11 cellular contexts compared by ENCODE assay signal in genomic region chr7:134804351-134804750, GRCh38. TPM values are rescaled to one million over a fixed set of nuclear protein-coding genes. Genes with fewer than 3 reads are reported as not detected.
A peak's percentile ranks its signal among the peaks of the same experiment; 100 is the strongest.
DNase-seq lines count a peak whose midpoint lies in the region; ATAC-seq and TF ChIP-seq lines count a peak whose summit lies in the region.
"Had no signal": no experiment of that assay in that cellular context is flagged by ENCODE, and none has a peak within 500 bp of the region (broad histone marks: within the 10 kb centered on the region; RNA-seq: fewer than 3 reads in every experiment).

No MANE protein-coding gene starts in this region.

- peaks cover 21 to 37% of the 10 kb centered on the region in 2 donors for H3K4me1 ChIP-seq in ascending aorta
- no peaks in the 10 kb centered on the region for H3K4me1 ChIP-seq in iPS DF 6.9 (ENCODE audit: control insufficient read depth, insufficient read depth, low read length)
- peaks cover 0 to 22% (median 8%) of the 10 kb centered on the region in 4 donors for H3K4me1 ChIP-seq in stomach
- no peaks in the 10 kb centered on the region for H3K4me1 ChIP-seq in endodermal cell (ENCODE audit: control insufficient read depth, insufficient read depth, low read length)

- H3K4me1 Mint-ChIP-seq in HFFc6 (ENCODE audit: low read depth), result peaks cover 89% of the 10 kb centered on the region
- no peaks in the 10 kb centered on the region for H3K4me1 Mint-ChIP-seq in endodermal cell
- H3K4me1 Mint-ChIP-seq in T-helper 2 cell treated with Interferon-gamma antibody and Interleukin-4, amounts not matched to agents 5 μg/mL and 100 μg/mL, for 36 hours (ENCODE audit: low read depth), result peaks cover 5% of the 10 kb centered on the region

- H3K9me3 Mint-ChIP-seq in HFFc6, result peaks cover 4% of the 10 kb centered on the region
- H3K9me3 Mint-ChIP-seq in endodermal cell, result peaks cover 5% of the 10 kb centered on the region
- no peaks in the 10 kb centered on the region for H3K9me3 Mint-ChIP-seq in T-helper 2 cell treated with Interferon-gamma antibody and Interleukin-4, amounts not matched to agents 5 μg/mL and 100 μg/mL, for 36 hours

- TF ChIP-seq EP300 in stomach (IDR thresholded peaks at IDR 0.05), result no peak

- peaks cover 7 to 9% of the 10 kb centered on the region in 2 donors for H3K36me3 ChIP-seq in ascending aorta
- H3K36me3 ChIP-seq in iPS DF 6.9 (ENCODE audit: control insufficient read depth, insufficient read depth, low read length), result no peaks in the 10 kb centered on the region
- no peaks in the 10 kb centered on the region for H3K36me3 ChIP-seq in stomach
- H3K36me3 ChIP-seq in endodermal cell (ENCODE audit: control insufficient read depth, insufficient read depth, low read length), result peaks cover 7% of the 10 kb centered on the region
- H3K36me3 ChIP-seq: suprapubic skin had no signal

- TF ChIP-seq POLR2A in stomach (IDR thresholded peaks at IDR 0.05), result no peak

- intact Hi-C loops in ascending aorta (cut with DNase I) (no loop called here), stomach (cut with DNase I; ENCODE audit: low total_unique reads) (no loop called here)

- H3K27ac ChIP-seq in ascending aorta (peak overlapping the region; percentile 69 to 85), iPS DF 6.9 (ENCODE audit: low read length) (no peak overlapping the region), stomach (peak overlapping the region in 3 of 5 donors; percentile 36 to 41 (median 38)), endodermal cell (ENCODE audit: low read depth, low read length) (no peak overlapping the region)
- H3K27ac ChIP-seq: epithelial cell of prostate, suprapubic skin had no signal

- DNase-seq in HFFc6, result no peak
- DNase-seq in ascending aorta (ENCODE audit: low spot score in 2 of 2), result no peak
- peak; percentile 18 for DNase-seq in iPS DF 6.9 (ENCODE audit: low read depth, low spot score)
- DNase-seq in stomach, result no peak
- no peak for DNase-seq in endodermal cell
- no peak for DNase-seq in T-helper 2 cell treated with Interferon-gamma antibody and Interleukin-4, amounts not matched to agents 5 μg/mL and 100 μg/mL, for 36 hours (ENCODE audit: low spot score)
- DNase-seq: kidney had no signal

- TF ChIP-seq CTCF in HFFc6 (IDR thresholded peaks at IDR 0.05), result no peak
- TF ChIP-seq CTCF in ascending aorta (IDR thresholded peaks at IDR 0.05), result no peak
- TF ChIP-seq CTCF in stomach (IDR thresholded peaks at IDR 0.05), result no peak
- no peak for TF ChIP-seq CTCF in endodermal cell (conservative IDR thresholded peaks at IDR 0.05)

- no peaks in the 10 kb centered on the region for H3K27me3 ChIP-seq in ascending aorta
- no peaks in the 10 kb centered on the region for H3K27me3 ChIP-seq in iPS DF 6.9 (ENCODE audit: control insufficient read depth, insufficient read depth, low read length)
- no peaks in the 10 kb centered on the region for H3K27me3 ChIP-seq in stomach
- H3K27me3 ChIP-seq in endodermal cell (ENCODE audit: control insufficient read depth, insufficient read depth, low read length, poor library complexity, severe bottlenecking), result no peaks in the 10 kb centered on the region
- H3K27me3 ChIP-seq: suprapubic skin had no signal

- WGBS in iPS DF 6.9 (ENCODE audit: insufficient coverage, insufficient read length), result no CpG with 5 or more reads among the region's 2 CpGs
- 39 to 78% (median 61%) methylated on average over 2 of the region's 2 CpGs for WGBS in stomach, 5 donors
- WGBS in endodermal cell (ENCODE audit: insufficient coverage in 1 of 2, insufficient read length in 1 of 2), 2 experiments, result 100% methylated on average over 1 of the region's 2 CpGs; no CpG with 5 or more reads in 1 of the 2 experiments

- H3K9me3 ChIP-seq in ascending aorta (no peaks in the 10 kb centered on the region), iPS DF 6.9 (ENCODE audit: control insufficient read depth, insufficient read depth, low read length) (no peaks in the 10 kb centered on the region), stomach (no peaks in the 10 kb centered on the region), endodermal cell (ENCODE audit: control insufficient read depth, low read length) (peaks cover 11% of the 10 kb centered on the region)
- H3K9me3 ChIP-seq: suprapubic skin had no signal

- peaks cover 18% of the 10 kb centered on the region for H3K27me3 Mint-ChIP-seq in HFFc6 (ENCODE audit: insufficient read depth)
- H3K27me3 Mint-ChIP-seq in endodermal cell (ENCODE audit: insufficient read depth), result no peaks in the 10 kb centered on the region
- no peaks in the 10 kb centered on the region for H3K27me3 Mint-ChIP-seq in T-helper 2 cell treated with Interferon-gamma antibody and Interleukin-4, amounts not matched to agents 5 μg/mL and 100 μg/mL, for 36 hours (ENCODE audit: low read depth)
- H3K27me3 Mint-ChIP-seq: brain had no signal

- ATAC-seq in HG03460 (IDR thresholded peaks at IDR 0.05; ENCODE audit: unreplicated experiment), result no peak

- H3K36me3 Mint-ChIP-seq in HFFc6 (ENCODE audit: low read depth) (peaks cover 70% of the 10 kb centered on the region), endodermal cell (ENCODE audit: low read depth) (peaks cover 2% of the 10 kb centered on the region)
- no peaks in the 10 kb centered on the region for H3K36me3 Mint-ChIP-seq in T-helper 2 cell treated with Interferon-gamma antibody and Interleukin-4, amounts not matched to agents 5 μg/mL and 100 μg/mL, for 36 hours (ENCODE audit: low read depth)

- no peak overlapping the region for H3K9ac ChIP-seq in endodermal cell (ENCODE audit: extremely low read depth, low read length, poor library complexity, severe bottlenecking)

- H3K4me3 ChIP-seq in ascending aorta (peak overlapping the region in 1 of 2 donors; percentile 20), iPS DF 6.9 (ENCODE audit: low read length) (no peak overlapping the region), stomach (no peak overlapping the region), endodermal cell (ENCODE audit: low read length) (no peak overlapping the region)
- H3K4me3 ChIP-seq: suprapubic skin had no signal

- H3K27ac Mint-ChIP-seq in HFFc6, result peak overlapping the region; percentile 80
- no peak overlapping the region for H3K27ac Mint-ChIP-seq in endodermal cell
- no peak overlapping the region for H3K27ac Mint-ChIP-seq in T-helper 2 cell treated with Interferon-gamma antibody and Interleukin-4, amounts not matched to agents 5 μg/mL and 100 μg/mL, for 36 hours
- H3K27ac Mint-ChIP-seq: brain had no signal

- H3K4me3 Mint-ChIP-seq in HFFc6, result peak overlapping the region; percentile 71
- H3K4me3 Mint-ChIP-seq in endodermal cell, result no peak overlapping the region
- no peak overlapping the region for H3K4me3 Mint-ChIP-seq in T-helper 2 cell treated with Interferon-gamma antibody and Interleukin-4, amounts not matched to agents 5 μg/mL and 100 μg/mL, for 36 hours
- H3K4me3 Mint-ChIP-seq: brain had no signal

RNA-seq across cellular contexts. Expression of gene CALD1, which starts 24.9 kb away (rescaled TPM):
- total RNA-seq in HFFc6 (2021; fragmentation: NEBNext Ultra II Directional; extraction: Animal tissue kit (Norgen Biotek cat#: 25700)), result 1,000 to 10,000 TPM; 1,066 to 1,726 (median 1,102) TPM
- total RNA-seq in ascending aorta (352 TPM), stomach (1,000 to 10,000 TPM in 1 of 5 donors, 100 to 1,000 TPM in 4; 300 to 1,007 (median 620) TPM), endodermal cell (100 to 1,000 TPM; 111 to 132 TPM)
- 100 to 1,000 TPM; 146 to 179 (median 172) TPM for polyA plus RNA-seq in stomach
- polyA plus RNA-seq in endodermal cell (2013, experiment 1 of 2), result 142 TPM
- polyA plus RNA-seq in endodermal cell (2013, experiment 2 of 2), result 153 TPM

Comparison
In these comparisons a context has a peak if more than half of its experiments do, and no peak if none do; other contexts are left out.
1. H3K27ac ChIP-seq: peak in ascending aorta (2 of 2) and stomach (3 of 5); none in iPS DF 6.9 (single experiment) and endodermal cell (single experiment).